ENCODE assay signal across 1 cellular context in the genomic region with DNA sequence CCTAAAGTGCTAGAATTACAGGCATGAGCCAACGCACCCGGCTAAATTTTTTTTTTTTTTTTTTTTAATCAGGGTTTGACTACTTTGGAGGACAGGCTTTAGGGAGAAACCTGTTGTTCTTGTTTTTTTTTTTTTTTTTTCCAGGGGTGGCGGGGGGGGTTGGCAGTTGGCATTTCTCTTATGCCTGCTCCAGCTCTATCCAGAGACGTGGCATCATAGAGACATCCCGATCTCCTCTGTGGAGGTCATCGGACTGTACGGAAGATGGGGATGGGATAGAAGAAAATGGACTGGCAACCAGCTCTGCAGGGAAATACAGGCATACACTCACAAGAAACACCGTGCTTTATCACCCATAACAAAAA.
TF ChIP-seq lines count a peak whose summit lies in the region.

No MANE protein-coding gene starts in this region.

TF ChIP-seq in HepG2, 621 proteins besides CTCF, POLR2A, EP300 and RAD21 (continued from another document):
- TF ChIP-seq PTBP1 (IDR thresholded peaks at IDR 0.05; ENCODE audit: low read depth, low read length, poor library complexity, severe bottlenecking) (no peak), ZNF510 (CRISPR knock-in tag; IDR thresholded peaks at IDR 0.05; ENCODE audit: low read depth) (no peak), MTF2 (CRISPR knock-in tag; IDR thresholded peaks at IDR 0.05; ENCODE audit: borderline replicate concordance) (0 out of 2 replicates have a peak, but pooled peaks have one; percentile 8)
- TF ChIP-seq, protein P1, sequence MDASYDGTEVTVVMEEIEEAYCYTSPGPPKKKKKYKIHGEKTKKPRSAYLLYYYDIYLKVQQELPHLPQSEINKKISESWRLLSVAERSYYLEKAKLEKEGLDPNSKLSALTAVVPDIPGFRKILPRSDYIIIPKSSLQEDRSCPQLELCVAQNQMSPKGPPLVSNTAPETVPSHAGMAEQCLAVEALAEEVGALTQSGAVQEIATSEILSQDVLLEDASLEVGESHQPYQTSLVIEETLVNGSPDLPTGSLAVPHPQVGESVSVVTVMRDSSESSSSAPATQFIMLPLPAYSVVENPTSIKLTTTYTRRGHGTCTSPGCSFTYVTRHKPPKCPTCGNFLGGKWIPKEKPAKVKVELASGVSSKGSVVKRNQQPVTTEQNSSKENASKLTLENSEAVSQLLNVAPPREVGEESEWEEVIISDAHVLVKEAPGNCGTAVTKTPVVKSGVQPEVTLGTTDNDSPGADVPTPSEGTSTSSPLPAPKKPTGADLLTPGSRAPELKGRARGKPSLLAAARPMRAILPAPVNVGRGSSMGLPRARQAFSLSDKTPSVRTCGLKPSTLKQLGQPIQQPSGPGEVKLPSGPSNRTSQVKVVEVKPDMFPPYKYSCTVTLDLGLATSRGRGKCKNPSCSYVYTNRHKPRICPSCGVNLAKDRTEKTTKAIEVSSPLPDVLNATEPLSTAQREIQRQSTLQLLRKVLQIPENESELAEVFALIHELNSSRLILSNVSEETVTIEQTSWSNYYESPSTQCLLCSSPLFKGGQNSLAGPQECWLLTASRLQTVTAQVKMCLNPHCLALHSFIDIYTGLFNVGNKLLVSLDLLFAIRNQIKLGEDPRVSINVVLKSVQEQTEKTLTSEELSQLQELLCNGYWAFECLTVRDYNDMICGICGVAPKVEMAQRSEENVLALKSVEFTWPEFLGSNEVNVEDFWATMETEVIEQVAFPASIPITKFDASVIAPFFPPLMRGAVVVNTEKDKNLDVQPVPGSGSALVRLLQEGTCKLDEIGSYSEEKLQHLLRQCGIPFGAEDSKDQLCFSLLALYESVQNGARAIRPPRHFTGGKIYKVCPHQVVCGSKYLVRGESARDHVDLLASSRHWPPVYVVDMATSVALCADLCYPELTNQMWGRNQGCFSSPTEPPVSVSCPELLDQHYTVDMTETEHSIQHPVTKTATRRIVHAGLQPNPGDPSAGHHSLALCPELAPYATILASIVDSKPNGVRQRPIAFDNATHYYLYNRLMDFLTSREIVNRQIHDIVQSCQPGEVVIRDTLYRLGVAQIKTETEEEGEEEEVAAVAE (CRISPR knock-in tag; IDR thresholded peaks at IDR 0.05; ENCODE audit: borderline replicate concordance) = no peak
TF ChIP-seq in HepG2: peak in this region for 1.
